ENCODE assay signal across 1 cellular context in genomic region chr14:75040959-75041358, GRCh38.
TF ChIP-seq lines count a peak whose summit lies in the region.

No MANE protein-coding gene starts in this region.

TF ChIP-seq in A549, 52 proteins besides CTCF, POLR2A, EP300 and RAD21:
- TF ChIP-seq ELK1 (IDR thresholded peaks at IDR 0.05; ENCODE audit: low read depth, low read length) (no peak), USF2 (IDR thresholded peaks at IDR 0.05) (no peak), SMC3 (IDR thresholded peaks at IDR 0.05) (no peak)
